In the genomic region with DNA sequence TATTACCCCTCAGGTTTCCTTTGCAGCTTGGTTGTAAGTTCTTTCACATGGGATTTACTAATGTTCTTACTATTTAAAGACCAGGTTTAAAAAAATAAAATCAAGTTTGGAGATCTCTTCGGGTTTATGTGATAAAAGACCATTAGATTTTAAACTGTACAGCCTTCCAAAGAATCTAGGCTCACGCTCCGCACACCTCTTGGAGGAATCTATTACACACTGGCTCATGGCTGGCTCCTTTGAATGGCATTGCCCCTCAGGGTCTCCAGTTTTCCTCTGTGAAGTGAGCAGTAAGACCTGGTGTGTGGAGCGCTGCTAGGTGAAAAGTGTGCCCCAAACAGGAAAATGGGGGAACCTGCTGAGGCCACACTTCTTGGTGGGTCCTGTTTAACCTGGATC, we compare ENCODE assay signal across 10 cellular contexts.
DNase-seq lines count a peak whose midpoint lies in the region; ATAC-seq and TF ChIP-seq lines count a peak whose summit lies in the region.
"Had no signal": no experiment of that assay in that cellular context is flagged by ENCODE, and none has a peak within 500 bp of the region (broad histone marks: within the 10 kb centered on the region; RNA-seq: fewer than 3 reads in every experiment).

No MANE protein-coding gene starts in this region.

- H2AFZ ChIP-seq in DND-41 (ENCODE audit: low read depth, low read length), result no peak overlapping the region

- peak overlapping the region; percentile 96 for H3K27ac Mint-ChIP-seq in activated naive CD8-positive, alpha-beta T cell
- peak overlapping the region; percentile 84 to 94 for H3K27ac Mint-ChIP-seq in natural killer cell treated with Interleukin-12 subunit alpha and Interleukin-12 subunit beta and Interleukin-15 and Interleukin-18, amount 100 ng/mL, for 72 hours

- no peaks in the 10 kb centered on the region for H3K9me3 Mint-ChIP-seq in activated naive CD8-positive, alpha-beta T cell (ENCODE audit: low read depth)
- H3K9me3 Mint-ChIP-seq in natural killer cell treated with Interleukin-12 subunit alpha and Interleukin-12 subunit beta and Interleukin-15 and Interleukin-18, amount 100 ng/mL, for 72 hours, result no peaks in the 10 kb centered on the region

- H3K4me1 Mint-ChIP-seq in activated naive CD8-positive, alpha-beta T cell (ENCODE audit: low read depth), result peaks cover 53% of the 10 kb centered on the region
- H3K4me1 Mint-ChIP-seq in natural killer cell treated with Interleukin-12 subunit alpha and Interleukin-12 subunit beta and Interleukin-15 and Interleukin-18, amount 100 ng/mL, for 72 hours (ENCODE audit: low read depth in 2 of 2), result peaks cover 34 to 45% of the 10 kb centered on the region in 2 donors

- ATAC-seq in DND-41 (ENCODE audit: insufficient read depth, low read depth), result no peak
- ATAC-seq in natural killer cell treated with Interleukin-12 subunit alpha and Interleukin-12 subunit beta and Interleukin-15 and Interleukin-18, amount 100 ng/mL, for 72 hours, result no peak

- H3K36me3 Mint-ChIP-seq in activated naive CD8-positive, alpha-beta T cell, result peaks cover 4% of the 10 kb centered on the region
- H3K36me3 Mint-ChIP-seq in natural killer cell treated with Interleukin-12 subunit alpha and Interleukin-12 subunit beta and Interleukin-15 and Interleukin-18, amount 100 ng/mL, for 72 hours, result peaks cover 9% of the 10 kb centered on the region

- no peak for TF ChIP-seq POLR2A in stomach (IDR thresholded peaks at IDR 0.05)

- peak overlapping the region; percentile 8; the same call in 1 of the 2 replicates for H3K4me2 ChIP-seq in DND-41 (ENCODE audit: insufficient read depth, low read length)

- H3K4me1 ChIP-seq in DND-41 (ENCODE audit: insufficient read depth, low read length) (peaks cover 26% of the 10 kb centered on the region), stomach (peaks cover 13 to 37% (median 26%) of the 10 kb centered on the region in 4 donors)

- H3K9me3 ChIP-seq in DND-41 (ENCODE audit: insufficient read depth, low read length, severe bottlenecking), result no peaks in the 10 kb centered on the region
- no peaks in the 10 kb centered on the region for H3K9me3 ChIP-seq in stomach
- H3K9me3 ChIP-seq: testis had no signal

- intact Hi-C loops in stomach (cut with DNase I; ENCODE audit: low total_unique reads), result no loop called here

- H3K36me3 ChIP-seq in DND-41 (ENCODE audit: insufficient read depth, low read length) (no peaks in the 10 kb centered on the region), stomach (peaks cover 0 to 7% (median 0%) of the 10 kb centered on the region in 4 donors)

- 0 out of 2 replicates have a peak overlapping the region, but pooled peaks have one; percentile 9 for H3K9ac ChIP-seq in DND-41 (ENCODE audit: low read depth, low read length)

- peak overlapping the region; percentile 75 for H3K4me3 Mint-ChIP-seq in activated naive CD8-positive, alpha-beta T cell
- H3K4me3 Mint-ChIP-seq in natural killer cell treated with Interleukin-12 subunit alpha and Interleukin-12 subunit beta and Interleukin-15 and Interleukin-18, amount 100 ng/mL, for 72 hours, result peak overlapping the region; percentile 74

- H3K27ac ChIP-seq in DND-41 (ENCODE audit: low read length) (peak overlapping the region; percentile 41; the same call in 1 of the 2 replicates), stomach (peak overlapping the region in 2 of 5 donors; percentile 43 to 51)
- H3K27ac ChIP-seq: testis had no signal

- H3K27me3 Mint-ChIP-seq in activated naive CD8-positive, alpha-beta T cell, result no peaks in the 10 kb centered on the region
- no peaks in the 10 kb centered on the region for H3K27me3 Mint-ChIP-seq in natural killer cell treated with Interleukin-12 subunit alpha and Interleukin-12 subunit beta and Interleukin-15 and Interleukin-18, amount 100 ng/mL, for 72 hours

- WGBS in stomach, 5 donors, result 43 to 61% (median 59%) methylated on average over 4 of the region's 4 CpGs

- TF ChIP-seq CTCF in DND-41 (IDR thresholded peaks at IDR 0.05; ENCODE audit: borderline replicate concordance, extremely low read depth, low read length, poor library complexity, severe bottlenecking) (no peak), stomach (IDR thresholded peaks at IDR 0.05) (no peak)

- no peaks in the 10 kb centered on the region for H4K20me1 ChIP-seq in DND-41 (ENCODE audit: insufficient read depth, low read length)

- no peaks in the 10 kb centered on the region for H3K79me2 ChIP-seq in DND-41 (ENCODE audit: insufficient read depth, low read length)

- DNase-seq in DND-41, result no peak
- DNase-seq in NCI-H1092 treated with DMSO at 0.1 percent for 48 hours (lab: John Stamatoyannopoulos, UW), result peak; percentile 89
- no peak for DNase-seq in natural killer cell treated with Interleukin-12 subunit alpha and Interleukin-12 subunit beta and Interleukin-15 and Interleukin-18, amount 100 ng/mL, for 72 hours (ENCODE audit: low spot score)
- DNase-seq in activated CD8-positive, alpha-beta memory T cell treated with anti-CD3 and anti-CD28 coated beads, Interleukin-2, amount 50 U/mL, for 48 hours, result no peak
- no peak for DNase-seq in NAMALWA (ENCODE audit: low spot score)
- no peak for DNase-seq in stomach
- DNase-seq: Calu3, mammary epithelial cell, testis had no signal

- H3K4me3 ChIP-seq in DND-41 (ENCODE audit: low read depth in 1 of 2, low read length in 2 of 2) (no peak overlapping the region), stomach (no peak overlapping the region)
- H3K4me3 ChIP-seq: testis had no signal

- no peak for TF ChIP-seq EP300 in stomach (IDR thresholded peaks at IDR 0.05)

- H3K27me3 ChIP-seq in DND-41 (ENCODE audit: insufficient read depth, low read length, poor library complexity) (no peaks in the 10 kb centered on the region), stomach (no peaks in the 10 kb centered on the region)
- H3K27me3 ChIP-seq: testis had no signal
